21 cellular contexts compared by ENCODE assay signal in genomic region chr22:44097263-44098020, GRCh38.
"Had no signal": no experiment of that assay in that cellular context is flagged by ENCODE, and none has a peak within 500 bp of the region (broad histone marks: within the 10 kb centered on the region; RNA-seq: fewer than 3 reads in every experiment).

No MANE protein-coding gene starts in this region.

- ATAC-seq: effector memory CD8-positive, alpha-beta T cell; gastroesophageal sphincter; left lobe of liver; naive thymus-derived CD4-positive, alpha-beta T cell; stimulated activated effector memory CD8-positive, alpha-beta T cell treated with anti-CD3 and anti-CD28 coated beads, Interleukin-12 subunit alpha, Interleukin-12 subunit beta, amount 100 ng/mL, for 72 hours; upper lobe of right lung had no signal

- H3K9me3 ChIP-seq: esophagus muscularis mucosa, gastroesophageal sphincter, upper lobe of right lung, vagina had no signal

- H3K27ac Mint-ChIP-seq: effector memory CD8-positive, alpha-beta T cell; naive thymus-derived CD4-positive, alpha-beta T cell; stimulated activated effector memory CD8-positive, alpha-beta T cell treated with anti-CD3 and anti-CD28 coated beads, Interleukin-12 subunit alpha, Interleukin-12 subunit beta, amount 100 ng/mL, for 72 hours; stimulated activated naive CD8-positive, alpha-beta T cell treated with anti-CD3 and anti-CD28 coated beads, Interleukin-15, Interleukin-2, amounts not matched to agents 100 ng/mL and 50 ng/mL, for 24 hours had no signal

- H3K27me3 Mint-ChIP-seq: dendritic cell treated with granulocyte-macrophage colony-stimulating factor and Interleukin-4, amounts not matched to agents 40 ng/mL and 50 ng/mL, for 4 days; effector memory CD8-positive, alpha-beta T cell; naive thymus-derived CD4-positive, alpha-beta T cell; stimulated activated naive CD8-positive, alpha-beta T cell treated with anti-CD3 and anti-CD28 coated beads, Interleukin-15, Interleukin-2, amounts not matched to agents 100 ng/mL and 50 ng/mL, for 24 hours had no signal

- H3K4me1 ChIP-seq: esophagus muscularis mucosa, gastroesophageal sphincter, parathyroid adenoma, tibial artery, upper lobe of right lung, vagina had no signal

- H3K4me2 ChIP-seq: hepatocyte had no signal

- H3K4me3 ChIP-seq: esophagus muscularis mucosa, gastroesophageal sphincter, hepatocyte, lung, tibial artery, upper lobe of right lung, vagina had no signal

- H3K4me3 Mint-ChIP-seq: dendritic cell treated with granulocyte-macrophage colony-stimulating factor and Interleukin-4, amounts not matched to agents 40 ng/mL and 50 ng/mL, for 4 days; effector memory CD8-positive, alpha-beta T cell; naive thymus-derived CD4-positive, alpha-beta T cell; neural crest cell; stimulated activated effector memory CD8-positive, alpha-beta T cell treated with anti-CD3 and anti-CD28 coated beads, Interleukin-12 subunit alpha, Interleukin-12 subunit beta, amount 100 ng/mL, for 72 hours; stimulated activated naive CD8-positive, alpha-beta T cell treated with anti-CD3 and anti-CD28 coated beads, Interleukin-15, Interleukin-2, amounts not matched to agents 100 ng/mL and 50 ng/mL, for 24 hours had no signal

- FAIRE-seq: colon, small intestine had no signal

- H3K79me2 ChIP-seq: hepatocyte, parathyroid adenoma had no signal

- H3K27ac ChIP-seq: epithelial cell of prostate, esophagus muscularis mucosa, gastroesophageal sphincter, hepatocyte, parathyroid adenoma, tibial artery, upper lobe of right lung, vagina had no signal

- H3K4me1 Mint-ChIP-seq: naive thymus-derived CD4-positive, alpha-beta T cell; neural crest cell; stimulated activated effector memory CD8-positive, alpha-beta T cell treated with anti-CD3 and anti-CD28 coated beads, Interleukin-12 subunit alpha, Interleukin-12 subunit beta, amount 100 ng/mL, for 72 hours had no signal

- H3K9ac ChIP-seq: parathyroid adenoma had no signal

- H2AFZ ChIP-seq: hepatocyte, parathyroid adenoma had no signal

- H3K27me3 ChIP-seq: esophagus muscularis mucosa, gastroesophageal sphincter, hepatocyte, tibial artery, upper lobe of right lung, vagina had no signal

- DNase-seq: effector memory CD8-positive, alpha-beta T cell; mesenchymal stem cell; naive thymus-derived CD4-positive, alpha-beta T cell; occipital lobe; small intestine; stimulated activated CD4-positive, alpha-beta T cell treated with anti-CD3 and anti-CD28 coated beads, Interleukin-2, amount 100 ng/mL, for 48 hours; tibial artery had no signal

- H3K9me3 Mint-ChIP-seq: dendritic cell treated with granulocyte-macrophage colony-stimulating factor and Interleukin-4, amounts not matched to agents 40 ng/mL and 50 ng/mL, for 4 days; effector memory CD8-positive, alpha-beta T cell; naive thymus-derived CD4-positive, alpha-beta T cell; neural crest cell; stimulated activated effector memory CD8-positive, alpha-beta T cell treated with anti-CD3 and anti-CD28 coated beads, Interleukin-12 subunit alpha, Interleukin-12 subunit beta, amount 100 ng/mL, for 72 hours; stimulated activated naive CD8-positive, alpha-beta T cell treated with anti-CD3 and anti-CD28 coated beads, Interleukin-15, Interleukin-2, amounts not matched to agents 100 ng/mL and 50 ng/mL, for 24 hours had no signal
